18 cellular contexts compared by ENCODE assay signal in the genomic region with DNA sequence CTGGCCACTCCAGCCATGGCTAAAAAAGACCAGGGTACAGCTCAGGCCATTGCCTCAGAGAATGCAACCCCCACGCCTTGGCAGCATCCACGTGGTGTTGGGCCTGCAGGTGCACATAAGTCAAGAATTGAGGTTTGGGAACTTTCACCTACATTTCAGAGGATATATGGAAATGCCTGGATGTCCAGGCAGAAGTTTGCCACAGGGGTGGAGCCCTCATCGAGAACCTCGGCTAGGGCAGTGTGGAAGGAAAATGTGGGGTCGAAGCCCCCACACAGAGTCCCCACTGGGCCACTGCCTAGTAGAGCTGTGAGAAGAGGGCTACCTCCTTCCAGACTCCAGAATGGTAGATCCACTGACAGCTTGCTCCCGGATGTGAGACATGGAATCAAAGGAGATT.
DNase-seq lines count a peak whose midpoint lies in the region; ATAC-seq and TF ChIP-seq lines count a peak whose summit lies in the region.
"Had no signal": no experiment of that assay in that cellular context is flagged by ENCODE, and none has a peak within 500 bp of the region (broad histone marks: within the 10 kb centered on the region; RNA-seq: fewer than 3 reads in every experiment).

No MANE protein-coding gene starts in this region.

- no peak overlapping the region for H2AFZ ChIP-seq in OCI-LY7 (ENCODE audit: low read length)
- H2AFZ ChIP-seq: GM23248 had no signal

- TF ChIP-seq CTCF in OCI-LY7 (conservative IDR thresholded peaks at IDR 0.05; ENCODE audit: low read length) (no peak), testis (IDR thresholded peaks at IDR 0.05) (no peak), GM10266 (IDR thresholded peaks at IDR 0.05; ENCODE audit: control insufficient read depth, insufficient read depth, low read depth, missing control alignments) (no peak)

- 95 to 99% methylated on average over 5 to 6 of the region's 6 CpGs for WGBS in testis, 2 donors

- no peaks in the 10 kb centered on the region for H4K20me1 ChIP-seq in OCI-LY7 (ENCODE audit: insufficient read depth, low read length)
- H4K20me1 ChIP-seq: BLaER1 treated with 17β-estradiol and CSF1 and Interleukin-3, amounts not matched to agents 10 nM and 100 nM had no signal

- DNase-seq in DMS53 (lab: John Stamatoyannopoulos, UW), result peak; percentile 12
- no peak for DNase-seq in DMS53 treated with DMSO at 0.1 percent for 48 hours (lab: John Stamatoyannopoulos, UW; ENCODE audit: unreplicated experiment)
- peak; percentile 10 for DNase-seq in activated naive CD4-positive, alpha-beta T cell treated with anti-CD3 and anti-CD28 coated beads for 36 hours
- no peak for DNase-seq in activated naive CD4-positive, alpha-beta T cell treated with anti-CD3 and anti-CD28 coated beads, Interleukin-2, amount 50 U/mL, for 16 hours
- peak; percentile 32 for DNase-seq in OCI-LY7 (ENCODE audit: low spot score)
- no peak for DNase-seq in testis
- no peak for DNase-seq in GM10266 (ENCODE audit: extremely low spot score)
- DNase-seq: 8988T; Caco-2; CD4-positive, CD25-positive, alpha-beta regulatory T cell; CD8-positive, alpha-beta memory T cell; GDM1; GM23248; HCEC 1CT; HFFc6 had no signal

- H3K27me3 ChIP-seq in testis, result no peaks in the 10 kb centered on the region
- H3K27me3 ChIP-seq: BLaER1 treated with 17β-estradiol and CSF1 and Interleukin-3, amounts not matched to agents 10 nM and 100 nM had no signal

- H3K27ac ChIP-seq in OCI-LY7 (ENCODE audit: low read depth, low read length, poor library complexity, severe bottlenecking), result no peak overlapping the region
- H3K27ac ChIP-seq in testis, result no peak overlapping the region
- H3K27ac ChIP-seq: BLaER1 treated with 17β-estradiol and CSF1 and Interleukin-3, amounts not matched to agents 10 nM and 100 nM; GM23248; HL-60 had no signal

- H3K4me3 ChIP-seq in OCI-LY7 (ENCODE audit: low read depth, low read length, poor library complexity, severe bottlenecking) (no peak overlapping the region), testis (no peak overlapping the region)
- H3K4me3 ChIP-seq: GM23248 had no signal

- POLR2A ChIA-PET in OCI-LY7 (lab: Charles Lee), result no interaction called here

- H3K4me1 ChIP-seq in OCI-LY7 (ENCODE audit: insufficient read depth, low read length, poor library complexity, severe bottlenecking) (no peaks in the 10 kb centered on the region), testis (no peaks in the 10 kb centered on the region)
- H3K4me1 ChIP-seq: BLaER1 treated with 17β-estradiol and CSF1 and Interleukin-3, amounts not matched to agents 10 nM and 100 nM; Caco-2 had no signal

- peaks cover 12% of the 10 kb centered on the region for H3K36me3 Mint-ChIP-seq in activated naive CD4-positive, alpha-beta T cell treated with anti-CD3 and anti-CD28 coated beads for 36 hours (ENCODE audit: low read depth)

- CTCF ChIA-PET in activated naive CD4-positive, alpha-beta T cell treated with anti-CD3 and anti-CD28 coated beads for 36 hours (lab: Charles Lee), result interaction anchor here (0.7 kb wide), 1 partner anchor 115 kb away, joined by 3 read pairs; no protein-coding TSS in a partner anchor
- CTCF ChIA-PET in OCI-LY7 (lab: Charles Lee; ENCODE audit: unreplicated experiment), result no interaction called here

- no peak for TF ChIP-seq POLR2A in testis (IDR thresholded peaks at IDR 0.05)

- peaks cover 22% of the 10 kb centered on the region; the same call in 1 of the 2 replicates for H3K9me3 ChIP-seq in OCI-LY7 (ENCODE audit: low read length)
- H3K9me3 ChIP-seq in testis, result no peaks in the 10 kb centered on the region

- no peaks in the 10 kb centered on the region for H3K79me2 ChIP-seq in OCI-LY7 (ENCODE audit: insufficient read depth, low read depth, low read length)

- BruUV-seq in OCI-LY7 (replicated peaks; lab: Mats Ljungman, UMichigan), result no TSS peak

- ATAC-seq in GM21367 (IDR thresholded peaks at IDR 0.05; ENCODE audit: unreplicated experiment), result no peak

- H3K36me3 ChIP-seq in OCI-LY7 (ENCODE audit: insufficient read depth, low read length) (no peaks in the 10 kb centered on the region), testis (ENCODE audit: low read depth, missing control alignments) (no peaks in the 10 kb centered on the region)

- intact Hi-C loops in activated naive CD4-positive, alpha-beta T cell treated with anti-CD3 and anti-CD28 coated beads for 36 hours (cut with micrococcal nuclease), result no loop called here
- intact Hi-C loops in OCI-LY7 (cut with micrococcal nuclease; ENCODE audit: unreplicated experiment), result no loop called here
- intact Hi-C loops in testis (cut with DNase I; ENCODE audit: low total_unique reads), result no loop called here

- H3K9me2 ChIP-seq in OCI-LY7 (ENCODE audit: insufficient read depth, low read length), result no peaks in the 10 kb centered on the region

- no peaks in the 10 kb centered on the region for H3K4me1 Mint-ChIP-seq in activated naive CD4-positive, alpha-beta T cell treated with anti-CD3 and anti-CD28 coated beads for 36 hours (ENCODE audit: low read depth)
- H3K4me1 Mint-ChIP-seq: CD4-positive, CD25-positive, alpha-beta regulatory T cell had no signal

- no peak overlapping the region for H3K4me3 Mint-ChIP-seq in activated naive CD4-positive, alpha-beta T cell treated with anti-CD3 and anti-CD28 coated beads for 36 hours
- H3K4me3 Mint-ChIP-seq: CD4-positive, CD25-positive, alpha-beta regulatory T cell; CD8-positive, alpha-beta memory T cell; HFFc6 had no signal

- peaks cover 30% of the 10 kb centered on the region for H3K9me3 Mint-ChIP-seq in activated naive CD4-positive, alpha-beta T cell treated with anti-CD3 and anti-CD28 coated beads for 36 hours

- H3K27me3 Mint-ChIP-seq in activated naive CD4-positive, alpha-beta T cell treated with anti-CD3 and anti-CD28 coated beads for 36 hours (ENCODE audit: low read depth), result no peaks in the 10 kb centered on the region
- H3K27me3 Mint-ChIP-seq: CD4-positive, CD25-positive, alpha-beta regulatory T cell; CD8-positive, alpha-beta memory T cell had no signal

- H3K4me2 ChIP-seq in OCI-LY7 (ENCODE audit: low read length), result no peak overlapping the region
- H3K4me2 ChIP-seq: BLaER1 treated with 17β-estradiol and CSF1 and Interleukin-3, amounts not matched to agents 10 nM and 100 nM had no signal

- H3K27ac Mint-ChIP-seq in activated naive CD4-positive, alpha-beta T cell treated with anti-CD3 and anti-CD28 coated beads for 36 hours, result no peak overlapping the region
- H3K27ac Mint-ChIP-seq: CD4-positive, CD25-positive, alpha-beta regulatory T cell; CD8-positive, alpha-beta memory T cell; HFFc6 had no signal

Comparison
In these comparisons a context has a peak if more than half of its experiments do, and no peak if none do; other contexts are left out.
1. DNase-seq: peak in DMS53 (single experiment), activated naive CD4-positive, alpha-beta T cell treated with anti-CD3 and anti-CD28 coated beads for 36 hours (single experiment) and OCI-LY7 (single experiment); none in DMS53 treated with DMSO at 0.1 percent for 48 hours (single experiment), activated naive CD4-positive, alpha-beta T cell treated with anti-CD3 and anti-CD28 coated beads, Interleukin-2, amount 50 U/mL, for 16 hours (single experiment), testis (single experiment) and GM10266 (single experiment).